ENCODE assay signal across 8 cellular contexts in the genomic region with DNA sequence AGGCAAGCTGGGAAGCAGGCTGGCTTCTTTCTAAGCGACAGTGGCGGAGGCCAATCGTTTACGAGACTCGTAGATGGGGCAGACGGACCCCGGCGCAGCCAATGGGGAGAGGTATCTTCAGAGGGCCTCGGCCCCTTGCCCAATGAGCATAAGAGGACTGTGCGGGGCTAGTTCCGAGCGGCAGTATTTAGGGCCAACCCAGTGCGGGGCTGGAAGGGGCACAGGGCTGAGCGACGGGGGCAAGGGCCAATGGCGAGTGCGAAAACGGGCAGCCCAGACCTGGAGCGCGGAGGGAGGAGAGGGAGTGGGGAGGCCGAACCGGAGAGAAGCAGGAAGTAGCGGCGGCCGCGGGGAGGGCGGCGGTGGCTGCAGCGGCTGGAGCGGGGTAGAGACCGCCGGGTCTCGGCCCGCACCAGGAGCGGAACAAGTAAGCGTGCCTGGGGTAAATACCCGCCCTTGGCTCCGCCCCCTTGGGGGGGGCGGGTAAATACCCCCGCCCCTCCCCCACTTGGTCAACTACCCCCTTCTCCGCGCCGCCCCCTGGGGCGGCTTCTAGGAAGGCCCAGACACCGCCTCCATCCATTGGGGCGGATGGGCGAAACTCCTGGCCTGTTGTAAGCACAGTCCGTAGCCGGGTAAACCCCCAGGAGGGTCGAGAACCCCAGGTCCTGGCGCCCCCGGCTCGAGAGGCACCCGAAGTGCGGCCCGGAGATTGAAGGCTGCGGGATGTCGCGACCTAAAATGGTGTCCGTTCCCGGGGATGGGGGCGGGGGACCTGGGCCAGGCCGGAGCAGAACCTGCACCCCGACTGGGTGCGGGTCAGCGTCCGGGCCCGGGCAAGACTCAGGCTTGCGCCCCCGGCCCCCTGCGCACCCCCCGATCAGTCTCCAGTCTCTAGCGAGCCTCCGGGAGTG. TPM values are rescaled to one million over a fixed set of nuclear protein-coding genes. Genes with fewer than 3 reads are reported as not detected.
DNase-seq lines count a peak whose midpoint lies in the region; ATAC-seq and TF ChIP-seq lines count a peak whose summit lies in the region.

TSS of gene ZNF687 (plus strand) at position 331 of the 914 bp plus-strand sequence. CDS start 3,993 bp downstream, outside the sequence.

- peak within 1 kb of the TSS; percentile 100 for H3K27ac Mint-ChIP-seq in progenitor cell of endocrine pancreas

- peak; percentile 83 for ATAC-seq in GM18498 (IDR thresholded peaks at IDR 0.05; ENCODE audit: unreplicated experiment)
- ATAC-seq in HG02938 (IDR thresholded peaks at IDR 0.05; ENCODE audit: unreplicated experiment) = peak; percentile 89

- H3K4me1 Mint-ChIP-seq in progenitor cell of endocrine pancreas (ENCODE audit: low read depth) = peaks cover 16% of the 10 kb centered on the region

- no peaks in the 10 kb centered on the region for H3K27me3 ChIP-seq in left ventricle myocardium inferior (ENCODE audit: low read depth)

- peaks cover 6% of the 10 kb centered on the region for H3K27me3 Mint-ChIP-seq in progenitor cell of endocrine pancreas

- peaks cover 5% of the 10 kb centered on the region for H3K36me3 Mint-ChIP-seq in progenitor cell of endocrine pancreas (ENCODE audit: insufficient read depth)

- H3K9me3 Mint-ChIP-seq in progenitor cell of endocrine pancreas (ENCODE audit: low read depth) = no peaks in the 10 kb centered on the region

- peak; percentile 100 for DNase-seq in NCI-H187 (lab: John Stamatoyannopoulos, UW)
- DNase-seq in T-helper 2 cell = peak; percentile 93 to 100 (median 97)
- peak; percentile 100 for DNase-seq in left ventricle myocardium inferior
- peak; percentile 98 for DNase-seq in progenitor cell of endocrine pancreas (ENCODE audit: low spot score, unreplicated experiment)
- peak; percentile 100 for DNase-seq in ureter (ENCODE audit: low spot score)

- peak within 1 kb of the TSS; percentile 99 for H3K4me3 Mint-ChIP-seq in progenitor cell of endocrine pancreas (ENCODE audit: low read depth)

- intact Hi-C loops in left ventricle myocardium inferior (cut with micrococcal nuclease) = no loop called here

- H3K4me1 ChIP-seq in left ventricle myocardium inferior = peaks cover 31% of the 10 kb centered on the region

- no peak for TF ChIP-seq CTCF in left ventricle myocardium inferior (IDR thresholded peaks at IDR 0.05; ENCODE audit: borderline replicate concordance)
- no peak for TF ChIP-seq CTCF in progenitor cell of endocrine pancreas (IDR thresholded peaks at IDR 0.05; ENCODE audit: unreplicated experiment)

- peak within 1 kb of the TSS; percentile 91 for H3K4me3 ChIP-seq in left ventricle myocardium inferior

- H3K9me3 ChIP-seq in left ventricle myocardium inferior (replicated peaks) = no peaks in the 10 kb centered on the region

- H3K27ac ChIP-seq in angular gyrus (ENCODE audit: low read depth, low read length) (peak within 1 kb of the TSS; percentile 97), left ventricle myocardium inferior (replicated peaks) (peak within 1 kb of the TSS; percentile 95)

- H3K36me3 ChIP-seq in left ventricle myocardium inferior = peaks cover 13% of the 10 kb centered on the region

RNA-seq across cellular contexts. Expression of gene ZNF687, which starts in this region (rescaled TPM):
- total RNA-seq in left ventricle myocardium inferior = 11.2 TPM
- 43.0 and 45.0 TPM in 2 replicates for total RNA-seq in progenitor cell of endocrine pancreas
- 27.8 TPM for total RNA-seq in ureter

Comparison
In these comparisons a context has a peak if more than half of its experiments do, and no peak if none do; other contexts are left out.
1. Peak in every context shown above with its lines: DNase-seq, ATAC-seq, H3K4me3 ChIP-seq and H3K27ac ChIP-seq.